In the genomic region with DNA sequence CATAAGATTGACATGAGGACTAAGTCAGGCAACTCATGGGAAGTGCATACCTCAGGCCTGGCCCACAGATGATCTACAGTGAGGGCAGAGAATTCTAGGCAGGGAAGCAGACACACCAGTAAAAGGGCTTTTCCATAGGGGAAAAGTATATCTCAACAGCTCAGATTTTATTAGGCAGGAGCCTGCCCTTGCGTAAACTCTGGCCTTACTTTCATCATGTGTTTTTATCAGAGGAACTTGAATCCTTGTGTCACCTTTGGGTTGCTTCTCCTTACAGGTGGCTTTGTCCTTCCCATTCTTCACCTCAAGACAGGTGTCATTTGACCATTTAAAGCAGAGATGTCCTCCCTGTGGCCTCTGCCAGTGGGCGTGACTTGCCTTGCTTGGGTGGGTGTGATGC, we compare ENCODE assay signal across 21 cellular contexts.
"Had no signal": no experiment of that assay in that cellular context is flagged by ENCODE, and none has a peak within 500 bp of the region (broad histone marks: within the 10 kb centered on the region; RNA-seq: fewer than 3 reads in every experiment).

No MANE protein-coding gene starts in this region.

- ATAC-seq: foreskin keratinocyte, left cardiac atrium, lower lobe of right lung, natural killer cell had no signal

- H3K36me3 Mint-ChIP-seq: natural killer cell had no signal

- H2AFZ ChIP-seq: parathyroid adenoma had no signal

- H3K9ac ChIP-seq: parathyroid adenoma had no signal

- H3K9me3 Mint-ChIP-seq: natural killer cell had no signal

- H3K36me3 ChIP-seq: colonic mucosa, lower lobe of right lung, sigmoid colon, thoracic aorta had no signal

- H3K4me3 Mint-ChIP-seq: immature natural killer cell, memory B cell, mesothelial cell of epicardium, natural killer cell had no signal

- DNase-seq: colonic mucosa; dermis blood vessel endothelial cell; esophagus squamous epithelium; foreskin keratinocyte; immature natural killer cell; kidney; left cardiac atrium; left ventricle myocardium inferior; lower lobe of right lung; natural killer cell; sigmoid colon; stimulated activated CD4-positive, alpha-beta T cell treated with anti-CD3 and anti-CD28 coated beads, Interleukin-2, amount 100 ng/mL, for 24 hours; stimulated activated naive CD4-positive, alpha-beta T cell; stomach; substantia nigra; transverse colon had no signal

- H3K4me3 ChIP-seq: colonic mucosa, esophagus squamous epithelium, left ventricle myocardium inferior, lower lobe of right lung, sigmoid colon, skin epidermis, stomach, thoracic aorta, transverse colon had no signal

- H3K4me1 ChIP-seq: colonic mucosa, esophagus squamous epithelium, foreskin keratinocyte, lower lobe of right lung, sigmoid colon had no signal

- H3K9me3 ChIP-seq: colonic mucosa had no signal

- H3K27ac ChIP-seq: colonic mucosa, esophagus squamous epithelium, foreskin keratinocyte, left ventricle myocardium inferior, lower lobe of right lung, parathyroid adenoma, sigmoid colon, skin epidermis, stomach, thoracic aorta, transverse colon had no signal

- H3K27me3 Mint-ChIP-seq: memory B cell had no signal

- H3K27me3 ChIP-seq: colonic mucosa, esophagus squamous epithelium, foreskin keratinocyte, sigmoid colon, stomach, transverse colon had no signal

- H3K27ac Mint-ChIP-seq: immature natural killer cell, mesothelial cell of epicardium, natural killer cell had no signal
